ENCODE assay signal across 8 cellular contexts in the genomic region with DNA sequence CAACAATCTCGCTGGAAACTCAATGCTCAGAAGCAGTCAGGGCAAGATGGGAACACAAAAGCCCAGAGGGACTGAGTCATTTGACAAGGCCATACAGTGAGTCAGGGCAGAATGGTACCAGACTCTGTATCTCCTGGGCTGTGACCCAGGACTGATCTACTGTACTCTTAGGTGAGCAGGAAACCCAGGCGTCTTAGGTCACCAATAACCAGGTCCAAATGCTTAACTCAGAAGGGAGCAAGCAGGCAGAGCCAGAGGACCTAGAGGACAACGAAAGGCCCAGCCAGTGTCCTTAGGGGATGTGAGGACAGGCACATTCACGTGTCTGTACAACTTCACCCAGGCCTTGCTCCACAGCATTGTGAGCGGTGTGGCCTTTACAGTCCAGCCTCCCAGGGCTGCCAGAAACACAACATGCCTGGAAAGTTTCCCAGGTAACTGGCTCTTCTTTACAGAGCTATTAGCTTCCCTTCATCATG.
DNase-seq lines count a peak whose midpoint lies in the region; ATAC-seq, FAIRE-seq and TF ChIP-seq lines count a peak whose summit lies in the region.

No MANE protein-coding gene starts in this region.

- H3K4me2 ChIP-seq in K562 (ENCODE audit: insufficient read depth, low read length) = no peak overlapping the region

- no peak for TF ChIP-seq EP300 in K562 (IDR thresholded peaks at IDR 0.05; ENCODE audit: low read length)

- FAIRE-seq in K562 (lab: Jason Lieb, UNC) = no peak

- BruUV-seq in K562 (replicated peaks; lab: Mats Ljungman, UMichigan) = no TSS peak

- H3K27ac Mint-ChIP-seq in stimulated activated memory B cell treated with anti-CD40 and anti-IgM and Interleukin-4, amounts not matched to agents 10 μg/mL and 1 μg/mL and 100 μg/mL, for 72 hours = no peak overlapping the region

- H3K27me3 Mint-ChIP-seq in stimulated activated memory B cell treated with anti-CD40 and anti-IgM and Interleukin-4, amounts not matched to agents 10 μg/mL and 1 μg/mL and 100 μg/mL, for 72 hours = no peaks in the 10 kb centered on the region

- no peaks in the 10 kb centered on the region for H4K20me1 ChIP-seq in K562 (replicated peaks; ENCODE audit: control insufficient read depth, insufficient read depth, low read length)

- H3K27me3 ChIP-seq in K562 (ENCODE audit: control insufficient read depth in 2 of 2, insufficient read depth in 2 of 2, low read length in 2 of 2) = no peaks in the 10 kb centered on the region
- no peaks in the 10 kb centered on the region for H3K27me3 ChIP-seq in right cardiac atrium (ENCODE audit: control insufficient read depth, insufficient read depth)

- H3K9me3 ChIP-seq in K562 (replicated peaks; ENCODE audit: control insufficient read depth, insufficient read depth, low read depth, low read length) (no peaks in the 10 kb centered on the region), right cardiac atrium (ENCODE audit: control insufficient read depth, low read length) (no peaks in the 10 kb centered on the region)

- intact Hi-C loops in K562 (cut with micrococcal nuclease) (no loop called here), right cardiac atrium (cut with DNase I) (no loop called here)

- H3K4me1 Mint-ChIP-seq in stimulated activated memory B cell treated with anti-CD40 and anti-IgM and Interleukin-4, amounts not matched to agents 10 μg/mL and 1 μg/mL and 100 μg/mL, for 72 hours = peaks cover 5% of the 10 kb centered on the region

- H3K36me3 ChIP-seq in K562 (ENCODE audit: control insufficient read depth, insufficient read depth, low read length) = no peaks in the 10 kb centered on the region

- ATAC-seq in K562 (peak; percentile 59), right cardiac atrium (peak; percentile 84 to 90), GM21737 (IDR thresholded peaks at IDR 0.05; ENCODE audit: unreplicated experiment) (no peak), HG02840 (IDR thresholded peaks at IDR 0.05; ENCODE audit: low FRiP score, unreplicated experiment) (no peak)
- ATAC-seq in stimulated activated memory B cell treated with anti-CD40 and anti-IgM and Interleukin-4, amounts not matched to agents 10 μg/mL and 1 μg/mL and 100 μg/mL, for 72 hours = peak; percentile 43

- POLR2A ChIA-PET in K562 (lab: Yijun Ruan, JAX) = interaction anchor here (0.7 to 1.3 kb wide), 3 partner anchors 9 to 18 kb away, joined by 3 to 5 read pairs (median 3); no protein-coding TSS in a partner anchor

- H2AFZ ChIP-seq in K562 (ENCODE audit: low read depth, low read length) = no peak overlapping the region

- peak overlapping the region in 1 of 2 experiments; percentile 36; a peak in 1 of 4 replicates for H3K9ac ChIP-seq in K562 (ENCODE audit: insufficient read depth in 1 of 2, low read depth in 2 of 2, low read length in 2 of 2)

- no peaks in the 10 kb centered on the region for H3K36me3 Mint-ChIP-seq in stimulated activated memory B cell treated with anti-CD40 and anti-IgM and Interleukin-4, amounts not matched to agents 10 μg/mL and 1 μg/mL and 100 μg/mL, for 72 hours

- no peak for TF ChIP-seq POLR2A in K562 (conservative IDR thresholded peaks at IDR 0.05)

- in situ Hi-C loops in K562 (cut with MboI) = no loop called here

- H3K27ac ChIP-seq in K562 (ENCODE audit: extremely low read depth, low read depth, low read length) (no peak overlapping the region), right cardiac atrium (ENCODE audit: low read length) (peak overlapping the region; percentile 92)

- WGBS in K562 (ENCODE audit: insufficient coverage, low coverage, missing lambda C conversion rate) = 39% methylated on average over 5 of the region's 5 CpGs
- 53% methylated on average over 5 of the region's 5 CpGs for WGBS in right cardiac atrium

- peaks cover 0 to under 1% of the 10 kb centered on the region in 2 experiments; a peak in 2 of 5 replicates for H3K4me1 ChIP-seq in K562 (replicated peaks in 1 of 2; ENCODE audit: control insufficient read depth in 2 of 2, insufficient read depth in 2 of 2, low read length in 2 of 2)
- H3K4me1 ChIP-seq in right cardiac atrium (ENCODE audit: control insufficient read depth, insufficient read depth, low read length) = peaks cover 14% of the 10 kb centered on the region

- H3K4me3 Mint-ChIP-seq in stimulated activated memory B cell treated with anti-CD40 and anti-IgM and Interleukin-4, amounts not matched to agents 10 μg/mL and 1 μg/mL and 100 μg/mL, for 72 hours = no peak overlapping the region

- TF ChIP-seq RAD21 in K562 (CRISPR knock-in tag; conservative IDR thresholded peaks at IDR 0.05 in 1 of 2, IDR thresholded peaks at IDR 0.05 in 1 of 2) = no peak

- CTCF ChIA-PET in K562 (lab: Yijun Ruan, JAX; ENCODE audit: low intra/inter-chr PET ratio) = no interaction called here

- no peaks in the 10 kb centered on the region for H3K9me3 Mint-ChIP-seq in stimulated activated memory B cell treated with anti-CD40 and anti-IgM and Interleukin-4, amounts not matched to agents 10 μg/mL and 1 μg/mL and 100 μg/mL, for 72 hours

- no peak for TF ChIP-seq CTCF in K562 (IDR thresholded peaks at IDR 0.05 in 2 of 3, conservative IDR thresholded peaks at IDR 0.05 in 1 of 3; ENCODE audit: insufficient read depth in 2 of 3, low read depth in 1 of 3, low read length in 3 of 3)

- H3K4me3 ChIP-seq in K562 = no peak overlapping the region
- no peak overlapping the region for H3K4me3 ChIP-seq in right cardiac atrium (ENCODE audit: low read length)

- H3K9me1 ChIP-seq in K562 (ENCODE audit: control insufficient read depth, insufficient read depth, low read length) = no peaks in the 10 kb centered on the region

- no peaks in the 10 kb centered on the region for H3K79me2 ChIP-seq in K562 (ENCODE audit: control insufficient read depth, insufficient read depth, low read length)

- DNase-seq in M059J (ENCODE audit: low read depth) = peak; percentile 94
- DNase-seq in K562 (ENCODE audit: extremely low read depth in 1 of 4, low spot score in 3 of 4) = no peak
- peak in 2 of 3 donors; percentile 73 to 74 for DNase-seq in right cardiac atrium
- no peak for DNase-seq in ecto neural progenitor cell (ENCODE audit: low spot score)
- no peak for DNase-seq in kidney glomerular epithelial cell (lab: John Stamatoyannopoulos, UW)

TF ChIP-seq in K562, 482 proteins besides CTCF, POLR2A, EP300 and RAD21:
- TF ChIP-seq ZBTB1 (CRISPR knock-in tag; IDR thresholded peaks at IDR 0.05; ENCODE audit: borderline replicate concordance, low read depth) (no peak), CC2D1A (IDR thresholded peaks at IDR 0.05) (no peak), PML (IDR thresholded peaks at IDR 0.05; ENCODE audit: low read length) (no peak), PHB (CRISPR knock-in tag; IDR thresholded peaks at IDR 0.05) (no peak), ADNP (tag; IDR thresholded peaks at IDR 0.05) (no peak), SAFB2 (IDR thresholded peaks at IDR 0.05; ENCODE audit: borderline replicate concordance, low read depth, low read length, severe bottlenecking) (no peak), PREB (CRISPR knock-in tag; IDR thresholded peaks at IDR 0.05) (no peak), THAP12 (CRISPR knock-in tag; IDR thresholded peaks at IDR 0.05) (no peak)

Comparison
In these comparisons a context has a peak if more than half of its experiments do, and no peak if none do; other contexts are left out.
1. DNase-seq: peak in M059J (single experiment) and right cardiac atrium (2 of 3); none in K562 (0 of 4), ecto neural progenitor cell (single experiment) and kidney glomerular epithelial cell (single experiment).
2. ATAC-seq: peak in K562 (single experiment), right cardiac atrium (2 of 2) and stimulated activated memory B cell treated with anti-CD40 and anti-IgM and Interleukin-4, amounts not matched to agents 10 μg/mL and 1 μg/mL and 100 μg/mL, for 72 hours (single experiment); none in GM21737 (single experiment) and HG02840 (single experiment).